Comparison of ENCODE assay signal across 12 cellular contexts in the genomic region with DNA sequence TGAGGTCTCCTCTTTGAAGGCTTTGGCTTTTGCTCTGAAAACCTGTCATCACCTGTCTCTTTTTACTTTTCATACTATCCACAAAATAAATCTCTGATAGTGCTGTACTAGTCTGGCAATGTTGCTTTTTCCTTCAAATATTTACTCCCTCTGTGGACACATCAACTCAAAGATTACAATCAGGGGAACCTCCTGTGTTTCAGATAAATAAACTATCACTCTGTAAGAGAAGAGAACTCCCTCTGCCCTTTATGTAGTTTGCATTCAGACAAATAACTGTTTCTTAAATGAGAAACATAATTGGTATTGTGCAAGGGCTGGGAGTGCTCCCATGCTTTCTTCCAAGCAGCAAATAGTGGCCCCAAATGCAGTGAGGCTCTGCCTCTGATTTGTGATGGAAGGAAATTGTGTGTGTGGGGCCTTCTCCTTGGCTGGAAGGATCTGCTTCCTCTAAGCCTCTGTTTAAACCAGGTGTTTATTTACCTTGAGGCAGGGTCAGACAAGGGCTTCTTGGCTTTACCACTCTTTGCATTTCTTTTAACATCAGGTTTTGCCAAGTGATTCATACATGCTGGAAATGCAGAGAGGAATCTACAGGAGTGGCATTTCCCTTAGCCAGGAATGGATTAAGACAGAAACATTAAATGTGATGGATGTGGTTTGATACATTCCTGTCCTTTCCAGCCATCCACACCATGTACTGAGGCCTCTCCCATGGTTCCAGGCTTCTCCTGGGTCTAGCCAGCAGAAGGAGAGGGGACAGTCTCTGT.
DNase-seq lines count a peak whose midpoint lies in the region; ATAC-seq, FAIRE-seq and TF ChIP-seq lines count a peak whose summit lies in the region.
"Had no signal": no experiment of that assay in that cellular context is flagged by ENCODE, and none has a peak within 500 bp of the region (broad histone marks: within the 10 kb centered on the region; RNA-seq: fewer than 3 reads in every experiment).

No MANE protein-coding gene starts in this region.

- H4K20me1 ChIP-seq in K562 (replicated peaks; ENCODE audit: control insufficient read depth, insufficient read depth, low read length), result no peaks in the 10 kb centered on the region

- H3K27ac Mint-ChIP-seq in type B pancreatic cell, result peak overlapping the region; percentile 58
- H3K27ac Mint-ChIP-seq in activated CD8-positive, alpha-beta T cell treated with anti-CD3 and anti-CD28 coated beads, Interleukin-2, amount 10 ng/mL, durations not matched to agents 7 days and 5 days, result no peak overlapping the region
- H3K27ac Mint-ChIP-seq: activated CD8-positive, alpha-beta memory T cell treated with anti-CD3 and anti-CD28 coated beads, Interleukin-2, amount 10 ng/mL, durations not matched to agents 7 days and 5 days had no signal

- intact Hi-C loops in Right ventricle myocardium superior (cut with DNase I) (no loop called here), Right ventricle myocardium inferior (cut with DNase I) (no loop called here), K562 (cut with micrococcal nuclease) (no loop called here)

- CTCF ChIA-PET in K562 (lab: Yijun Ruan, JAX; ENCODE audit: low intra/inter-chr PET ratio), result no interaction called here
- CTCF ChIA-PET in activated CD8-positive, alpha-beta T cell treated with anti-CD3 and anti-CD28 coated beads, Interleukin-2, amount 10 ng/mL, durations not matched to agents 7 days and 5 days (lab: Charles Lee), result no interaction called here

- no peaks in the 10 kb centered on the region for H3K36me3 ChIP-seq in K562 (ENCODE audit: control insufficient read depth, insufficient read depth, low read length)

- peak; percentile 23 for ATAC-seq in Right ventricle myocardium superior (ENCODE audit: poor library complexity)
- ATAC-seq in Right ventricle myocardium inferior, result no peak
- ATAC-seq in K562, result no peak
- no peak for ATAC-seq in GM19023 (IDR thresholded peaks at IDR 0.05; ENCODE audit: unreplicated experiment)
- ATAC-seq in activated CD8-positive, alpha-beta T cell treated with anti-CD3 and anti-CD28 coated beads, Interleukin-2, amount 10 ng/mL, durations not matched to agents 7 days and 5 days, result no peak
- ATAC-seq: activated CD8-positive, alpha-beta memory T cell treated with anti-CD3 and anti-CD28 coated beads, Interleukin-2, amount 10 ng/mL, durations not matched to agents 7 days and 5 days had no signal

- no peak overlapping the region for H3K4me3 ChIP-seq in K562

- no peak overlapping the region for H3K9ac ChIP-seq in K562 (ENCODE audit: insufficient read depth in 1 of 2, low read depth in 2 of 2, low read length in 2 of 2)

- H3K9me1 ChIP-seq in K562 (ENCODE audit: control insufficient read depth, insufficient read depth, low read length), result no peaks in the 10 kb centered on the region

- in situ Hi-C loops in K562 (cut with MboI), result no loop called here

- H3K9me3 Mint-ChIP-seq in type B pancreatic cell, result no peaks in the 10 kb centered on the region
- no peaks in the 10 kb centered on the region for H3K9me3 Mint-ChIP-seq in activated CD8-positive, alpha-beta T cell treated with anti-CD3 and anti-CD28 coated beads, Interleukin-2, amount 10 ng/mL, durations not matched to agents 7 days and 5 days (ENCODE audit: insufficient read depth)

- BruUV-seq in K562 (replicated peaks; lab: Mats Ljungman, UMichigan), result no TSS peak

- H3K4me3 Mint-ChIP-seq in type B pancreatic cell, result peak overlapping the region; percentile 34
- H3K4me3 Mint-ChIP-seq in activated CD8-positive, alpha-beta T cell treated with anti-CD3 and anti-CD28 coated beads, Interleukin-2, amount 10 ng/mL, durations not matched to agents 7 days and 5 days, result no peak overlapping the region
- H3K4me3 Mint-ChIP-seq: activated CD8-positive, alpha-beta memory T cell treated with anti-CD3 and anti-CD28 coated beads, Interleukin-2, amount 10 ng/mL, durations not matched to agents 7 days and 5 days had no signal

- H3K79me2 ChIP-seq in K562 (ENCODE audit: control insufficient read depth, insufficient read depth, low read length), result no peaks in the 10 kb centered on the region

- H3K9me3 ChIP-seq in K562 (replicated peaks; ENCODE audit: control insufficient read depth, insufficient read depth, low read depth, low read length), result no peaks in the 10 kb centered on the region

- no peaks in the 10 kb centered on the region for H3K27me3 ChIP-seq in K562 (ENCODE audit: control insufficient read depth in 2 of 2, insufficient read depth in 2 of 2, low read length in 2 of 2)

- no peaks in the 10 kb centered on the region for H3K36me3 Mint-ChIP-seq in type B pancreatic cell
- no peaks in the 10 kb centered on the region for H3K36me3 Mint-ChIP-seq in activated CD8-positive, alpha-beta T cell treated with anti-CD3 and anti-CD28 coated beads, Interleukin-2, amount 10 ng/mL, durations not matched to agents 7 days and 5 days (ENCODE audit: low read depth)
- H3K36me3 Mint-ChIP-seq: activated CD8-positive, alpha-beta memory T cell treated with anti-CD3 and anti-CD28 coated beads, Interleukin-2, amount 10 ng/mL, durations not matched to agents 7 days and 5 days had no signal

- POLR2A ChIA-PET in K562 (lab: Yijun Ruan, JAX), result no interaction called here
- POLR2A ChIA-PET in activated CD8-positive, alpha-beta T cell treated with anti-CD3 and anti-CD28 coated beads, Interleukin-2, amount 10 ng/mL, durations not matched to agents 7 days and 5 days (lab: Charles Lee), result no interaction called here

- DNase-seq in Right ventricle myocardium superior (no peak), Right ventricle myocardium inferior (ENCODE audit: missing footprints) (no peak), K562 (ENCODE audit: extremely low read depth in 1 of 4, low spot score in 3 of 4) (no peak), glomerular visceral epithelial cell (ENCODE audit: extremely low spot score) (peak; percentile 67), type B pancreatic cell (ENCODE audit: extremely low spot score, unreplicated experiment) (no peak), ureter (ENCODE audit: low spot score) (no peak)
- DNase-seq in activated CD8-positive, alpha-beta T cell treated with anti-CD3 and anti-CD28 coated beads, Interleukin-2, amount 10 ng/mL, durations not matched to agents 7 days and 5 days, result no peak
- DNase-seq: ACHN; activated CD8-positive, alpha-beta memory T cell treated with anti-CD3 and anti-CD28 coated beads, Interleukin-2, amount 10 ng/mL, durations not matched to agents 7 days and 5 days; amygdala; Karpas-422 had no signal

- no peak for TF ChIP-seq EP300 in K562 (IDR thresholded peaks at IDR 0.05; ENCODE audit: low read length)

- no peak for TF ChIP-seq POLR2A in K562 (conservative IDR thresholded peaks at IDR 0.05)

- peaks cover 8% of the 10 kb centered on the region for H3K4me1 Mint-ChIP-seq in type B pancreatic cell (ENCODE audit: unreplicated experiment)
- H3K4me1 Mint-ChIP-seq in activated CD8-positive, alpha-beta T cell treated with anti-CD3 and anti-CD28 coated beads, Interleukin-2, amount 10 ng/mL, durations not matched to agents 7 days and 5 days (ENCODE audit: low read depth), result no peaks in the 10 kb centered on the region
- H3K4me1 Mint-ChIP-seq: activated CD8-positive, alpha-beta memory T cell treated with anti-CD3 and anti-CD28 coated beads, Interleukin-2, amount 10 ng/mL, durations not matched to agents 7 days and 5 days had no signal

- H2AFZ ChIP-seq in K562 (ENCODE audit: low read depth, low read length), result no peak overlapping the region

- no peak for TF ChIP-seq RAD21 in K562 (CRISPR knock-in tag; conservative IDR thresholded peaks at IDR 0.05 in 1 of 2, IDR thresholded peaks at IDR 0.05 in 1 of 2)

- TF ChIP-seq CTCF in K562 (IDR thresholded peaks at IDR 0.05 in 2 of 3, conservative IDR thresholded peaks at IDR 0.05 in 1 of 3; ENCODE audit: insufficient read depth in 2 of 3, low read depth in 1 of 3, low read length in 3 of 3) (no peak), type B pancreatic cell (conservative IDR thresholded peaks at IDR 0.05) (no peak)

- no peaks in the 10 kb centered on the region for H3K27me3 Mint-ChIP-seq in type B pancreatic cell
- no peaks in the 10 kb centered on the region for H3K27me3 Mint-ChIP-seq in activated CD8-positive, alpha-beta T cell treated with anti-CD3 and anti-CD28 coated beads, Interleukin-2, amount 10 ng/mL, durations not matched to agents 7 days and 5 days (ENCODE audit: low read depth)
- H3K27me3 Mint-ChIP-seq: activated CD8-positive, alpha-beta memory T cell treated with anti-CD3 and anti-CD28 coated beads, Interleukin-2, amount 10 ng/mL, durations not matched to agents 7 days and 5 days had no signal

- FAIRE-seq in K562 (lab: Jason Lieb, UNC), result no peak

- H3K4me1 ChIP-seq in K562 (replicated peaks in 1 of 2; ENCODE audit: control insufficient read depth in 2 of 2, insufficient read depth in 2 of 2, low read length in 2 of 2), result no peaks in the 10 kb centered on the region

- no peak overlapping the region for H3K4me2 ChIP-seq in K562 (ENCODE audit: insufficient read depth, low read length)

- H3K27ac ChIP-seq in K562 (ENCODE audit: extremely low read depth, low read depth, low read length), result no peak overlapping the region

TF ChIP-seq in K562, 482 proteins besides CTCF, POLR2A, EP300 and RAD21 (continues in another document):
- TF ChIP-seq, protein P1, sequence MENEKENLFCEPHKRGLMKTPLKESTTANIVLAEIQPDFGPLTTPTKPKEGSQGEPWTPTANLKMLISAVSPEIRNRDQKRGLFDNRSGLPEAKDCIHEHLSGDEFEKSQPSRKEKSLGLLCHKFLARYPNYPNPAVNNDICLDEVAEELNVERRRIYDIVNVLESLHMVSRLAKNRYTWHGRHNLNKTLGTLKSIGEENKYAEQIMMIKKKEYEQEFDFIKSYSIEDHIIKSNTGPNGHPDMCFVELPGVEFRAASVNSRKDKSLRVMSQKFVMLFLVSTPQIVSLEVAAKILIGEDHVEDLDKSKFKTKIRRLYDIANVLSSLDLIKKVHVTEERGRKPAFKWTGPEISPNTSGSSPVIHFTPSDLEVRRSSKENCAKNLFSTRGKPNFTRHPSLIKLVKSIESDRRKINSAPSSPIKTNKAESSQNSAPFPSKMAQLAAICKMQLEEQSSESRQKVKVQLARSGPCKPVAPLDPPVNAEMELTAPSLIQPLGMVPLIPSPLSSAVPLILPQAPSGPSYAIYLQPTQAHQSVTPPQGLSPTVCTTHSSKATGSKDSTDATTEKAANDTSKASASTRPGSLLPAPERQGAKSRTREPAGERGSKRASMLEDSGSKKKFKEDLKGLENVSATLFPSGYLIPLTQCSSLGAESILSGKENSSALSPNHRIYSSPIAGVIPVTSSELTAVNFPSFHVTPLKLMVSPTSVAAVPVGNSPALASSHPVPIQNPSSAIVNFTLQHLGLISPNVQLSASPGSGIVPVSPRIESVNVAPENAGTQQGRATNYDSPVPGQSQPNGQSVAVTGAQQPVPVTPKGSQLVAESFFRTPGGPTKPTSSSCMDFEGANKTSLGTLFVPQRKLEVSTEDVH (IDR thresholded peaks at IDR 0.05; ENCODE audit: low read depth, partially characterized antibody), result no peak
- no peak for TF ChIP-seq CEBPG (CRISPR knock-in tag; IDR thresholded peaks at IDR 0.05)
- TF ChIP-seq CEBPG (tag; conservative IDR thresholded peaks at IDR 0.05 in 1 of 2, IDR thresholded peaks at IDR 0.05 in 1 of 2), result 0 out of 4 replicates have a peak, but pooled peaks of 1 of the 2 experiments have one; percentile 25
